2 cellular contexts compared by ENCODE assay signal in the genomic region with DNA sequence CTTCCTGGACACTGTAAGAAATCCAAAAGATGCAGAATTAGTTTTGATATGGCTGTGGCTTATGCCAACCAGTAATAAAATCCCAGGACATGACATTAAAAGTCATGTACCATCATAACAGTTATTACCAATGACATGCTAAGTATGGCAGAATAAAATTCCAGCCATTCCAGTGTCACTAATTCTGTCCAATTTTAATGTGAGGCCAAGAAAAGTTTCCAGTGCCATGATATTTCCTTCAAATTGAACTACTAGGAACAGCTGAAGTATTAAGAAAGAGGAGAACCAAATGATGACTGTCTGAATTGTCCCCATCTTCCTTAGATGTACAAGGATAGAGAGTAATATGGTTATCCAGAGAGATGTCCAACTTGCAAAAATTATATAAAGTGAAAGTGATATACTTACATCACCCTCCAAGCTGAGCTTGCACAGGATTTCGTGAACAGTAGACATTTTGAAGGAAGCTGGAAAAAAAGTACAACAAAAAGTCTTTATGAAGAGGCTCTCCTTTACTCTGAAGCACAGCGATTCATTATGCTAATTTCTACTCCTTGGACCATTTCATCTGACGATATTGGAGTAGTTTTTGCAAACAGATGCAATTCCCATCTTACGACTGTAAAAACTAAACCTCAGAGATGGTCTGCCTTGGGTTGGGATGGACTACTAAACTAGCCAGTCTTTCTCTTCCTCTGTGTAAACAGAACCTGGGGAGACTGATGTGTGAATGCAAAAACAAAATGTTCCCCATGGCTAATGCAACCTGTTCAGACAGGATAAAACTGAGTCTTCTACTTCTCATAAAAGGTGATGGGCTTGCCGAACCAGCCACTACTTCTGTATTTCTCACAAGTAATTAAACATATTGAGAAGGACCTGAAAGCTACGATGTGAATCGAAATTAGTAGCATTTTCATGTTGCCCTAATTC.
TF ChIP-seq lines count a peak whose summit lies in the region.

No MANE protein-coding gene starts in this region.

TF ChIP-seq in A549, 52 proteins besides CTCF, POLR2A, EP300 and RAD21:
- no peak for TF ChIP-seq CHD2 (IDR thresholded peaks at IDR 0.05; ENCODE audit: low read length, partially characterized antibody)
- no peak for TF ChIP-seq ZNF302 (CRISPR knock-in tag; IDR thresholded peaks at IDR 0.05)
- TF ChIP-seq, protein P1, sequence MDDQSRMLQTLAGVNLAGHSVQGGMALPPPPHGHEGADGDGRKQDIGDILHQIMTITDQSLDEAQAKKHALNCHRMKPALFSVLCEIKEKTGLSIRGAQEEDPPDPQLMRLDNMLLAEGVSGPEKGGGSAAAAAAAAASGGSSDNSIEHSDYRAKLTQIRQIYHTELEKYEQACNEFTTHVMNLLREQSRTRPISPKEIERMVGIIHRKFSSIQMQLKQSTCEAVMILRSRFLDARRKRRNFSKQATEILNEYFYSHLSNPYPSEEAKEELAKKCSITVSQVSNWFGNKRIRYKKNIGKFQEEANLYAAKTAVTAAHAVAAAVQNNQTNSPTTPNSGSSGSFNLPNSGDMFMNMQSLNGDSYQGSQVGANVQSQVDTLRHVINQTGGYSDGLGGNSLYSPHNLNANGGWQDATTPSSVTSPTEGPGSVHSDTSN (IDR thresholded peaks at IDR 0.05) = no peak
- no peak for TF ChIP-seq FOSL2 (IDR thresholded peaks at IDR 0.05)
- 0 out of 2 replicates have a peak, but pooled peaks have one; percentile 2 for TF ChIP-seq FOSL2 (CRISPR knock-in tag; IDR thresholded peaks at IDR 0.05)
- no peak for TF ChIP-seq RARB (CRISPR knock-in tag; IDR thresholded peaks at IDR 0.05)
- no peak for TF ChIP-seq NPAS2 (CRISPR knock-in tag; IDR thresholded peaks at IDR 0.05; ENCODE audit: borderline replicate concordance)
- TF ChIP-seq MYC (IDR thresholded peaks at IDR 0.05; ENCODE audit: borderline replicate concordance, low read length) = no peak
- no peak for TF ChIP-seq BHLHE40 (IDR thresholded peaks at IDR 0.05; ENCODE audit: low read depth, low read length)
- TF ChIP-seq POLR2AphosphoS2 (conservative IDR thresholded peaks at IDR 0.05; ENCODE audit: low read length) = 0 out of 2 replicates have a peak, but pooled peaks have one; percentile 15
- TF ChIP-seq, protein P2, sequence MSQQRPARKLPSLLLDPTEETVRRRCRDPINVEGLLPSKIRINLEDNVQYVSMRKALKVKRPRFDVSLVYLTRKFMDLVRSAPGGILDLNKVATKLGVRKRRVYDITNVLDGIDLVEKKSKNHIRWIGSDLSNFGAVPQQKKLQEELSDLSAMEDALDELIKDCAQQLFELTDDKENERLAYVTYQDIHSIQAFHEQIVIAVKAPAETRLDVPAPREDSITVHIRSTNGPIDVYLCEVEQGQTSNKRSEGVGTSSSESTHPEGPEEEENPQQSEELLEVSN (IDR thresholded peaks at IDR 0.05; ENCODE audit: borderline replicate concordance, low read depth) = no peak
- TF ChIP-seq EHMT2 (IDR thresholded peaks at IDR 0.05; ENCODE audit: low read depth) = no peak
- TF ChIP-seq HEYL (CRISPR knock-in tag; IDR thresholded peaks at IDR 0.05) = no peak
- TF ChIP-seq KDM1A (IDR thresholded peaks at IDR 0.05; ENCODE audit: low read depth) = no peak
- TF ChIP-seq SREBF2 (IDR thresholded peaks at IDR 0.05) = no peak
- TF ChIP-seq FOXS1 (CRISPR knock-in tag; IDR thresholded peaks at IDR 0.05) = no peak
- 0 out of 2 replicates have a peak, but pooled peaks have one; percentile 26 for TF ChIP-seq TFCP2L1 (CRISPR knock-in tag; IDR thresholded peaks at IDR 0.05)

TF ChIP-seq in endothelial cell of umbilical vein, 7 proteins besides CTCF, POLR2A, EP300 and RAD21:
- TF ChIP-seq GATA2 (IDR thresholded peaks at IDR 0.05; ENCODE audit: insufficient read depth, insufficient read length, low read depth, low read length) (no peak), POLR2AphosphoS5 (IDR thresholded peaks at IDR 0.05; ENCODE audit: insufficient read depth, low read depth, low read length) (no peak), EZH2 (IDR thresholded peaks at IDR 0.05; ENCODE audit: borderline replicate concordance, low read depth, low read length, severe bottlenecking) (no peak), MYC (IDR thresholded peaks at IDR 0.05; ENCODE audit: low read depth, low read length) (no peak), FOS (IDR thresholded peaks at IDR 0.05; ENCODE audit: borderline replicate concordance, insufficient read depth, low read length) (no peak), JUN (IDR thresholded peaks at IDR 0.05; ENCODE audit: borderline replicate concordance, insufficient read depth, insufficient read length, low read depth) (no peak)
- TF ChIP-seq, protein P3, sequence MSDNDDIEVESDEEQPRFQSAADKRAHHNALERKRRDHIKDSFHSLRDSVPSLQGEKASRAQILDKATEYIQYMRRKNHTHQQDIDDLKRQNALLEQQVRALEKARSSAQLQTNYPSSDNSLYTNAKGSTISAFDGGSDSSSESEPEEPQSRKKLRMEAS (IDR thresholded peaks at IDR 0.05; ENCODE audit: insufficient read depth, insufficient read length) = no peak
TF ChIP-seq in endothelial cell of umbilical vein: peak in this region for 0.
